ENCODE assay signal across 1 cellular context in the genomic region with DNA sequence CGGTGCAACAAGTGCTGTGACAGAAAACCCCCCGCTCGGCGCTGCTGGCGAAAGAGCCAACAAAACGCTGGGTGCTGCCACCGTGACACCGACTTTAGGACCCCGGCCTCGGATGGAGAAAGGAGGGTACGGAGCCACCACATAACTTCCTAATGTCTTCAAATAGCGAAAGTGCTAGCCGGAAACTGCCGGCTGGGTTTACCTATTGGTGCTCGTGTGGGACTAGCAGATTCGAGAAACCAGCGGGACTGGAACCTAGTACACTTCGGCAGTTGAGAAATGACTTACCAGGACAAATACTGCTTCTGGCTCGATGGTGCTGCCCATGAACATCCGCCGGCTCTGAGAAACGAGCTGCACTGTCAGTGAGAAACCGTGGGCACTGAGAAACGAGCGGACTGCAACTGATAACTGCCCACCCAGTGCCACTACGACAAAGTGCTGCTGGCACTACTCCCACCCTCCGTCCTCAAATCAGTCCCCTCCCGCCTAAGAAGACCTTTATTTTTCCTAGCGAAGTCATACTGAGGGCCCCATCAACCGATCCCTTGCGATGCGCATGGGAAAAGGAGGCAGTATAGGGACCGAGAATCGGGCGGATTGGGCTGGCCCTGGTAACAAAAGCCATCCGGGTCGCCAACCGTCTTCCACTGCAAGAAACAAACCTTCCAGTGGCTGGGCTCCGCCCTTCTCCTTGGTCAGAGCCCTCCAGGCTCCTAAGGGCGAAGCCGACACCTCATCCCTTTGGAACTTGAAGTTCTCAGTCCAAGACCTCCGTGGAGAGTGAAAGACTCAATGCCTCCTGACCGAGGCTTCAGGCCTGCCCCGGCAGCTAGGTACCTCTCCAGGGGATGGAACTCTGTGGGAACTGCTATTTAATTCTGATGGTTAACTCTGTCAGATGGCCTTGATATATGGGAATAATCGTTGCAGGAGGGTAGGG.
A peak's percentile ranks its signal among the peaks of the same experiment; 100 is the strongest.
TF ChIP-seq lines count a peak whose summit lies in the region.

No MANE protein-coding gene starts in this region.

TF ChIP-seq in HepG2, 621 proteins besides CTCF, POLR2A, EP300 and RAD21 (continued from another document and continues in another):
- TF ChIP-seq, protein P1, sequence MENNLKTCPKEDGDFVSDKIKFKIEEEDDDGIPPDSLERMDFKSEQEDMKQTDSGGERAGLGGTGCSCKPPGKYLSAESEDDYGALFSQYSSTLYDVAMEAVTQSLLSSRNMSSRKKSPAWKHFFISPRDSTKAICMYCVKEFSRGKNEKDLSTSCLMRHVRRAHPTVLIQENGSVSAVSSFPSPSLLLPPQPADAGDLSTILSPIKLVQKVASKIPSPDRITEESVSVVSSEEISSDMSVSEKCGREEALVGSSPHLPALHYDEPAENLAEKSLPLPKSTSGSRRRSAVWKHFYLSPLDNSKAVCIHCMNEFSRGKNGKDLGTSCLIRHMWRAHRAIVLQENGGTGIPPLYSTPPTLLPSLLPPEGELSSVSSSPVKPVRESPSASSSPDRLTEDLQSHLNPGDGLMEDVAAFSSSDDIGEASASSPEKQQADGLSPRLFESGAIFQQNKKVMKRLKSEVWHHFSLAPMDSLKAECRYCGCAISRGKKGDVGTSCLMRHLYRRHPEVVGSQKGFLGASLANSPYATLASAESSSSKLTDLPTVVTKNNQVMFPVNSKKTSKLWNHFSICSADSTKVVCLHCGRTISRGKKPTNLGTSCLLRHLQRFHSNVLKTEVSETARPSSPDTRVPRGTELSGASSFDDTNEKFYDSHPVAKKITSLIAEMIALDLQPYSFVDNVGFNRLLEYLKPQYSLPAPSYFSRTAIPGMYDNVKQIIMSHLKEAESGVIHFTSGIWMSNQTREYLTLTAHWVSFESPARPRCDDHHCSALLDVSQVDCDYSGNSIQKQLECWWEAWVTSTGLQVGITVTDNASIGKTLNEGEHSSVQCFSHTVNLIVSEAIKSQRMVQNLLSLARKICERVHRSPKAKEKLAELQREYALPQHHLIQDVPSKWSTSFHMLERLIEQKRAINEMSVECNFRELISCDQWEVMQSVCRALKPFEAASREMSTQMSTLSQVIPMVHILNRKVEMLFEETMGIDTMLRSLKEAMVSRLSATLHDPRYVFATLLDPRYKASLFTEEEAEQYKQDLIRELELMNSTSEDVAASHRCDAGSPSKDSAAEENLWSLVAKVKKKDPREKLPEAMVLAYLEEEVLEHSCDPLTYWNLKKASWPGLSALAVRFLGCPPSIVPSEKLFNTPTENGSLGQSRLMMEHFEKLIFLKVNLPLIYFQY (CRISPR knock-in tag; IDR thresholded peaks at IDR 0.05; ENCODE audit: borderline replicate concordance), result no peak
- TF ChIP-seq NBN (conservative IDR thresholded peaks at IDR 0.05) (no peak), ZNF562 (CRISPR knock-in tag; IDR thresholded peaks at IDR 0.05; ENCODE audit: borderline replicate concordance) (no peak), ZNF775 (CRISPR knock-in tag; IDR thresholded peaks at IDR 0.05; ENCODE audit: borderline replicate concordance) (no peak), FOSL1 (CRISPR knock-in tag; IDR thresholded peaks at IDR 0.05; ENCODE audit: borderline replicate concordance) (no peak), ZSCAN21 (CRISPR knock-in tag; IDR thresholded peaks at IDR 0.05; ENCODE audit: borderline replicate concordance) (peak; percentile 55; the same call in 1 of the 2 replicates), DMAP1 (CRISPR knock-in tag; IDR thresholded peaks at IDR 0.05) (peak; percentile 59; the same call in 1 of the 2 replicates), ZNF598 (CRISPR knock-in tag; IDR thresholded peaks at IDR 0.05; ENCODE audit: borderline replicate concordance) (no peak; the same call in 1 of the 2 replicates), PHB2 (IDR thresholded peaks at IDR 0.05; ENCODE audit: partially characterized antibody) (no peak), ZFP36L2 (CRISPR knock-in tag; IDR thresholded peaks at IDR 0.05) (no peak), PHF20 (CRISPR knock-in tag; IDR thresholded peaks at IDR 0.05) (peak; percentile 83), SP5 (CRISPR knock-in tag; IDR thresholded peaks at IDR 0.05; ENCODE audit: borderline replicate concordance, low read depth) (no peak), BCL6 (CRISPR knock-in tag; IDR thresholded peaks at IDR 0.05) (0 out of 2 replicates have a peak, but pooled peaks have one; percentile 18), XBP1 (CRISPR knock-in tag; IDR thresholded peaks at IDR 0.05) (no peak), MIER3 (CRISPR knock-in tag; IDR thresholded peaks at IDR 0.05; ENCODE audit: borderline replicate concordance) (no peak), ONECUT2 (CRISPR knock-in tag; IDR thresholded peaks at IDR 0.05) (no peak), MIER2 (CRISPR knock-in tag; IDR thresholded peaks at IDR 0.05) (no peak), ZNF234 (CRISPR knock-in tag; conservative IDR thresholded peaks at IDR 0.05) (no peak), ZNF552 (CRISPR knock-in tag; IDR thresholded peaks at IDR 0.05; ENCODE audit: borderline replicate concordance) (no peak), ELF3 (CRISPR knock-in tag; IDR thresholded peaks at IDR 0.05) (peak; percentile 68), ZNF614 (CRISPR knock-in tag; IDR thresholded peaks at IDR 0.05; ENCODE audit: borderline replicate concordance) (no peak), TRIM24 (CRISPR knock-in tag; IDR thresholded peaks at IDR 0.05) (no peak), JUNB (CRISPR knock-in tag; IDR thresholded peaks at IDR 0.05; ENCODE audit: borderline replicate concordance) (no peak), IRF2 (CRISPR knock-in tag; IDR thresholded peaks at IDR 0.05) (peak; percentile 89), ZNF564 (CRISPR knock-in tag; IDR thresholded peaks at IDR 0.05) (no peak), ZNF124 (CRISPR knock-in tag; IDR thresholded peaks at IDR 0.05) (no peak), ZNF33B (CRISPR knock-in tag; IDR thresholded peaks at IDR 0.05) (no peak), ZBTB38 (CRISPR knock-in tag; IDR thresholded peaks at IDR 0.05) (no peak), MTA3 (CRISPR knock-in tag; IDR thresholded peaks at IDR 0.05) (no peak), NCOA5 (CRISPR knock-in tag; IDR thresholded peaks at IDR 0.05) (no peak), RXRB (CRISPR knock-in tag; IDR thresholded peaks at IDR 0.05; ENCODE audit: borderline replicate concordance) (peak; percentile 62; the same call in 1 of the 2 replicates), KDM5A (IDR thresholded peaks at IDR 0.05; ENCODE audit: borderline replicate concordance, low read length) (peak; percentile 95), SMAD1 (CRISPR knock-in tag; IDR thresholded peaks at IDR 0.05; ENCODE audit: borderline replicate concordance, low read depth) (0 out of 2 replicates have a peak, but pooled peaks have one; percentile 18), REXO4 (CRISPR knock-in tag; IDR thresholded peaks at IDR 0.05; ENCODE audit: borderline replicate concordance) (no peak)
- TF ChIP-seq, protein P2, sequence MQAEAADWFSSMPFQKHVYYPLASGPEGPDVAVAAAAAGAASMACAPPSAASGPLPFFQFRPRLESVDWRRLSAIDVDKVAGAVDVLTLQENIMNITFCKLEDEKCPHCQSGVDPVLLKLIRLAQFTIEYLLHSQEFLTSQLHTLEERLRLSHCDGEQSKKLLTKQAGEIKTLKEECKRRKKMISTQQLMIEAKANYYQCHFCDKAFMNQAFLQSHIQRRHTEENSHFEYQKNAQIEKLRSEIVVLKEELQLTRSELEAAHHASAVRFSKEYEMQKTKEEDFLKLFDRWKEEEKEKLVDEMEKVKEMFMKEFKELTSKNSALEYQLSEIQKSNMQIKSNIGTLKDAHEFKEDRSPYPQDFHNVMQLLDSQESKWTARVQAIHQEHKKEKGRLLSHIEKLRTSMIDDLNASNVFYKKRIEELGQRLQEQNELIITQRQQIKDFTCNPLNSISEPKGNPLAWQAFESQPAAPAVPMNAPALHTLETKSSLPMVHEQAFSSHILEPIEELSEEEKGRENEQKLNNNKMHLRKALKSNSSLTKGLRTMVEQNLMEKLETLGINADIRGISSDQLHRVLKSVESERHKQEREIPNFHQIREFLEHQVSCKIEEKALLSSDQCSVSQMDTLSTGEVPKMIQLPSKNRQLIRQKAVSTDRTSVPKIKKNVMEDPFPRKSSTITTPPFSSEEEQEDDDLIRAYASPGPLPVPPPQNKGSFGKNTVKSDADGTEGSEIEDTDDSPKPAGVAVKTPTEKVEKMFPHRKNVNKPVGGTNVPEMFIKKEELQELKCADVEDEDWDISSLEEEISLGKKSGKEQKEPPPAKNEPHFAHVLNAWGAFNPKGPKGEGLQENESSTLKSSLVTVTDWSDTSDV (CRISPR knock-in tag; IDR thresholded peaks at IDR 0.05), result no peak
- TF ChIP-seq, protein P3, sequence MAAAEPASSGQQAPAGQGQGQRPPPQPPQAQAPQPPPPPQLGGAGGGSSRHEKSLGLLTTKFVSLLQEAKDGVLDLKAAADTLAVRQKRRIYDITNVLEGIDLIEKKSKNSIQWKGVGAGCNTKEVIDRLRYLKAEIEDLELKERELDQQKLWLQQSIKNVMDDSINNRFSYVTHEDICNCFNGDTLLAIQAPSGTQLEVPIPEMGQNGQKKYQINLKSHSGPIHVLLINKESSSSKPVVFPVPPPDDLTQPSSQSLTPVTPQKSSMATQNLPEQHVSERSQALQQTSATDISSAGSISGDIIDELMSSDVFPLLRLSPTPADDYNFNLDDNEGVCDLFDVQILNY (CRISPR knock-in tag; conservative IDR thresholded peaks at IDR 0.05), result no peak
- TF ChIP-seq, protein P4, sequence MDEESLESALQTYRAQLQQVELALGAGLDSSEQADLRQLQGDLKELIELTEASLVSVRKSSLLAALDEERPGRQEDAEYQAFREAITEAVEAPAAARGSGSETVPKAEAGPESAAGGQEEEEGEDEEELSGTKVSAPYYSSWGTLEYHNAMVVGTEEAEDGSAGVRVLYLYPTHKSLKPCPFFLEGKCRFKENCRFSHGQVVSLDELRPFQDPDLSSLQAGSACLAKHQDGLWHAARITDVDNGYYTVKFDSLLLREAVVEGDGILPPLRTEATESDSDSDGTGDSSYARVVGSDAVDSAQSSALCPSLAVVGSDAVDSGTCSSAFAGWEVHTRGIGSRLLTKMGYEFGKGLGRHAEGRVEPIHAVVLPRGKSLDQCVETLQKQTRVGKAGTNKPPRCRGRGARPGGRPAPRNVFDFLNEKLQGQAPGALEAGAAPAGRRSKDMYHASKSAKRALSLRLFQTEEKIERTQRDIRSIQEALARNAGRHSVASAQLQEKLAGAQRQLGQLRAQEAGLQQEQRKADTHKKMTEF (CRISPR knock-in tag; IDR thresholded peaks at IDR 0.05), result no peak; the same call in none of the 2 replicates
- TF ChIP-seq, protein P5, sequence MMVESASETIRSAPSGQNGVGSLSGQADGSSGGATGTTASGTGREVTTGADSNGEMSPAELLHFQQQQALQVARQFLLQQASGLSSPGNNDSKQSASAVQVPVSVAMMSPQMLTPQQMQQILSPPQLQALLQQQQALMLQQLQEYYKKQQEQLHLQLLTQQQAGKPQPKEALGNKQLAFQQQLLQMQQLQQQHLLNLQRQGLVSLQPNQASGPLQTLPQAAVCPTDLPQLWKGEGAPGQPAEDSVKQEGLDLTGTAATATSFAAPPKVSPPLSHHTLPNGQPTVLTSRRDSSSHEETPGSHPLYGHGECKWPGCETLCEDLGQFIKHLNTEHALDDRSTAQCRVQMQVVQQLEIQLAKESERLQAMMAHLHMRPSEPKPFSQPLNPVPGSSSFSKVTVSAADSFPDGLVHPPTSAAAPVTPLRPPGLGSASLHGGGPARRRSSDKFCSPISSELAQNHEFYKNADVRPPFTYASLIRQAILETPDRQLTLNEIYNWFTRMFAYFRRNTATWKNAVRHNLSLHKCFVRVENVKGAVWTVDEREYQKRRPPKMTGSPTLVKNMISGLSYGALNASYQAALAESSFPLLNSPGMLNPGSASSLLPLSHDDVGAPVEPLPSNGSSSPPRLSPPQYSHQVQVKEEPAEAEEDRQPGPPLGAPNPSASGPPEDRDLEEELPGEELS (CRISPR knock-in tag; IDR thresholded peaks at IDR 0.05), result 0 out of 2 replicates have a peak, but pooled peaks have one; percentile 24
- TF ChIP-seq, protein P6, sequence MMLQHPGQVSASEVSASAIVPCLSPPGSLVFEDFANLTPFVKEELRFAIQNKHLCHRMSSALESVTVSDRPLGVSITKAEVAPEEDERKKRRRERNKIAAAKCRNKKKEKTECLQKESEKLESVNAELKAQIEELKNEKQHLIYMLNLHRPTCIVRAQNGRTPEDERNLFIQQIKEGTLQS (CRISPR knock-in tag; IDR thresholded peaks at IDR 0.05), result no peak
- TF ChIP-seq, protein P7, sequence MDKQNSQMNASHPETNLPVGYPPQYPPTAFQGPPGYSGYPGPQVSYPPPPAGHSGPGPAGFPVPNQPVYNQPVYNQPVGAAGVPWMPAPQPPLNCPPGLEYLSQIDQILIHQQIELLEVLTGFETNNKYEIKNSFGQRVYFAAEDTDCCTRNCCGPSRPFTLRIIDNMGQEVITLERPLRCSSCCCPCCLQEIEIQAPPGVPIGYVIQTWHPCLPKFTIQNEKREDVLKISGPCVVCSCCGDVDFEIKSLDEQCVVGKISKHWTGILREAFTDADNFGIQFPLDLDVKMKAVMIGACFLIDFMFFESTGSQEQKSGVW (CRISPR knock-in tag; IDR thresholded peaks at IDR 0.05; ENCODE audit: borderline replicate concordance), result peak; percentile 82; the same call in 1 of the 2 replicates
- TF ChIP-seq, protein P8, sequence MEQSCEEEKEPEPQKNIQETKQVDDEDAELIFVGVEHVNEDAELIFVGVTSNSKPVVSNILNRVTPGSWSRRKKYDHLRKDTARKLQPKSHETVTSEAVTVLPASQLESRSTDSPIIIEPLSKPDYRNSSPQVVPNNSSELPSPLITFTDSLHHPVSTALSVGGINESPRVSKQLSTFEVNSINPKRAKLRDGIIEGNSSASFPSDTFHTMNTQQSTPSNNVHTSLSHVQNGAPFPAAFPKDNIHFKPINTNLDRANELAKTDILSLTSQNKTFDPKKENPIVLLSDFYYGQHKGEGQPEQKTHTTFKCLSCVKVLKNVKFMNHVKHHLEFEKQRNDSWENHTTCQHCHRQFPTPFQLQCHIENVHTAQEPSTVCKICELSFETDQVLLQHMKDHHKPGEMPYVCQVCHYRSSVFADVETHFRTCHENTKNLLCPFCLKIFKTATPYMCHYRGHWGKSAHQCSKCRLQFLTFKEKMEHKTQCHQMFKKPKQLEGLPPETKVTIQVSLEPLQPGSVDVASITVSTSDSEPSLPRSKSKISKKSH (CRISPR knock-in tag; IDR thresholded peaks at IDR 0.05; ENCODE audit: borderline replicate concordance), result no peak
